ENCODE assay signal across 8 cellular contexts in the genomic region with DNA sequence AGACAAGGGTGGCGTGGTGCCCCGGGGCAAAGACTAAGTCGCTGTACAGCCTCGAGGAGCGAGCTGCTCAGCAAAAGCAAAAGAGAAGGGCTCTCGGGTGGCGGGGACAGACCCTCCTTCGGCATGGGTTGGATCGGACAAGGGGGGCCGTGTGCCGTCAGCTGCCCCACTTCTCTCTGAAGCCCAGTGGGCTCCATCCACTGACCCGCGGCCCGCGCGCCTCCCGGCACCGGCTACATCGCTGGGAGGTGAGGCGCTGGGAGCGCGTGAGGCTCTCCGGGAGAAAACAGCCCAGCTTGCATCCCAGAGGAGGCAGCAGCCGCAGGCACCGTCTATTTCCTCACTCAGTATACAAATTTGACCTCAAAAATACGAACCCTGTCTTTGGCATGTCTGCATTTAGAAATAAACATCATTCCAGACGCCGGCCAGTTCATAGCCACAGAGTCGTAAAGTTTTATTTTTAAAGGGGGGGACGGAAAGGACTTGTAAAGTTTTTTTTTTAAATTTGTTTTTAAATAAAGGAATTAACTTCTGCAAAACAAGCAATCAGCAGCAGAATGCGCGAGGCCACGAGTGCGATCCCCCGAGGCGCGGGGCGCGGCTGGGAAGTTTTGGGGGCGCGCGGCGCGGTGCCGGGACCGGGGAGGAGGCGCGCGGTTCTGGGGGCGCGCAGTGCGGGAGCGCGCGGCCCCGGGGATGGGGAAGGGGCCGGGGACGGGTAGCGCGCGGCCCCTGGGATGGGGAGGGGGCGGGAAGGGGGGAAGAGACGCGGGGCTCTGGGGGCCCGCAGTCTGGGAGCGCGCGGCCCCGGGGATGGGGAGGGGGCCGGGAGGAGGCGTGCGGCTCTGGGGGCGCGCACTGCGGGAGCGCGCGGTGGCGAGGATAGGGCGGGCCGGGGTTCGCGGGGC. TPM values are rescaled to one million over a fixed set of nuclear protein-coding genes. Genes with fewer than 3 reads are reported as not detected.
A peak's percentile ranks its signal among the peaks of the same experiment; 100 is the strongest.
DNase-seq lines count a peak whose midpoint lies in the region; ATAC-seq and TF ChIP-seq lines count a peak whose summit lies in the region.

No MANE protein-coding gene starts in this region.

- peaks cover 29% of the 10 kb centered on the region for H3K4me1 ChIP-seq in OCI-LY3 (ENCODE audit: low read length)
- peaks cover 8 to 11% (median 9%) of the 10 kb centered on the region in 3 donors for H3K4me1 ChIP-seq in skeletal muscle tissue (ENCODE audit: control insufficient read depth in 3 of 3, insufficient read depth in 3 of 3, low read length in 3 of 3)

- H3K4me1 Mint-ChIP-seq in activated CD4-positive, alpha-beta T cell treated with anti-CD3 and anti-CD28 coated beads, Interleukin-2, amount 10 ng/mL, durations not matched to agents 7 days and 5 days = peaks cover 27% of the 10 kb centered on the region

- no peak for TF ChIP-seq CTCF in OCI-LY3 (IDR thresholded peaks at IDR 0.05; ENCODE audit: low read depth, low read length)

- H3K4me3 ChIP-seq in OCI-LY3 (ENCODE audit: low read length) = peak overlapping the region; percentile 76
- H3K4me3 ChIP-seq in skeletal muscle tissue (ENCODE audit: low read length in 3 of 3) = peak overlapping the region; percentile 62 to 67 (median 66)

- ATAC-seq in HG02763 (IDR thresholded peaks at IDR 0.05; ENCODE audit: unreplicated experiment) = peak; percentile 7
- ATAC-seq in GM18519 (IDR thresholded peaks at IDR 0.05; ENCODE audit: low FRiP score, unreplicated experiment) = no peak

- H2AFZ ChIP-seq in OCI-LY3 (ENCODE audit: low read depth, low read length) = peak overlapping the region; percentile 82

- H3K36me3 ChIP-seq in OCI-LY3 (replicated peaks; ENCODE audit: low read depth, low read length) (peaks cover 28% of the 10 kb centered on the region), skeletal muscle tissue (ENCODE audit: control insufficient read depth in 3 of 3, insufficient read depth in 3 of 3, low read length in 3 of 3) (no peaks in the 10 kb centered on the region)

- H3K79me2 ChIP-seq in OCI-LY3 (ENCODE audit: low read length) = peaks cover 43% of the 10 kb centered on the region

- H3K27me3 ChIP-seq in OCI-LY3 (ENCODE audit: low read depth, low read length) (peaks cover 39% of the 10 kb centered on the region), skeletal muscle tissue (ENCODE audit: control insufficient read depth in 3 of 3, insufficient read depth in 3 of 3, low read length in 3 of 3) (peaks cover 18 to 46% (median 31%) of the 10 kb centered on the region in 3 donors)

- peaks cover 5% of the 10 kb centered on the region for H3K36me3 Mint-ChIP-seq in activated CD4-positive, alpha-beta T cell treated with anti-CD3 and anti-CD28 coated beads, Interleukin-2, amount 10 ng/mL, durations not matched to agents 7 days and 5 days (ENCODE audit: low read depth)

- H3K27ac Mint-ChIP-seq in activated CD4-positive, alpha-beta T cell treated with anti-CD3 and anti-CD28 coated beads, Interleukin-2, amount 10 ng/mL, durations not matched to agents 7 days and 5 days = peak overlapping the region; percentile 20

- peak overlapping the region; percentile 57 for H3K9ac ChIP-seq in OCI-LY3 (ENCODE audit: low read length)
- peak overlapping the region in 1 of 3 donors; percentile 50 for H3K9ac ChIP-seq in skeletal muscle tissue (ENCODE audit: low read depth in 1 of 3, low read length in 3 of 3)

- H3K27ac ChIP-seq in OCI-LY3 (ENCODE audit: low read length) (peak overlapping the region; percentile 48), caudate nucleus (ENCODE audit: low read depth, low read length) (no peak overlapping the region), skeletal muscle tissue (ENCODE audit: low read depth, low read length) (no peak overlapping the region)

- H4K20me1 ChIP-seq in OCI-LY3 (ENCODE audit: insufficient read depth, low read length) = peaks cover 35% of the 10 kb centered on the region

- CTCF ChIA-PET in activated CD4-positive, alpha-beta T cell treated with anti-CD3 and anti-CD28 coated beads, Interleukin-2, amount 10 ng/mL, durations not matched to agents 7 days and 5 days (lab: Charles Lee) = interaction anchor here (0.7 kb wide), 1 partner anchor 10 kb away, joined by 3 read pairs; no protein-coding TSS in a partner anchor

- peak overlapping the region; percentile 78 for H3K4me2 ChIP-seq in OCI-LY3 (ENCODE audit: low read length)

- peak overlapping the region; percentile 76 for H3K4me3 Mint-ChIP-seq in activated CD4-positive, alpha-beta T cell treated with anti-CD3 and anti-CD28 coated beads, Interleukin-2, amount 10 ng/mL, durations not matched to agents 7 days and 5 days

- no peak for DNase-seq in activated CD4-positive, alpha-beta T cell treated with anti-CD3 and anti-CD28 coated beads, Interleukin-2, amount 10 ng/mL, durations not matched to agents 7 days and 5 days
- no peak for DNase-seq in activated CD4-positive, alpha-beta T cell treated with anti-CD3 and anti-CD28 coated beads, Interleukin-2, amount 50 U/mL, for 4 hours
- peak in 35 of 61 donors; percentile 18 to 88 (median 52) for DNase-seq in caudate nucleus (lab: John Stamatoyannopoulos, UW)
- DNase-seq in iris pigment epithelial cell (ENCODE audit: low read depth) = peak; percentile 65

- H3K9me3 ChIP-seq in OCI-LY3 (ENCODE audit: insufficient read depth, low read length) = no peaks in the 10 kb centered on the region
- no peaks in the 10 kb centered on the region for H3K9me3 ChIP-seq in skeletal muscle tissue (ENCODE audit: control insufficient read depth in 3 of 3, low read length in 3 of 3)

- peaks cover 44% of the 10 kb centered on the region for H3K27me3 Mint-ChIP-seq in activated CD4-positive, alpha-beta T cell treated with anti-CD3 and anti-CD28 coated beads, Interleukin-2, amount 10 ng/mL, durations not matched to agents 7 days and 5 days

- H3K9me3 Mint-ChIP-seq in activated CD4-positive, alpha-beta T cell treated with anti-CD3 and anti-CD28 coated beads, Interleukin-2, amount 10 ng/mL, durations not matched to agents 7 days and 5 days = no peaks in the 10 kb centered on the region

- POLR2A ChIA-PET in activated CD4-positive, alpha-beta T cell treated with anti-CD3 and anti-CD28 coated beads, Interleukin-2, amount 10 ng/mL, durations not matched to agents 7 days and 5 days (lab: Charles Lee) = no interaction called here

RNA-seq across cellular contexts. Expression of a gene that starts 0.6 kb away (rescaled TPM):
- 1 to 10 TPM; 5.0 to 5.8 TPM for total RNA-seq in activated CD4-positive, alpha-beta T cell treated with anti-CD3 and anti-CD28 coated beads, Interleukin-2, amount 10 ng/mL, durations not matched to agents 7 days and 5 days
- total RNA-seq in skeletal muscle tissue = 8.9 TPM

Comparison
In these comparisons a context has a peak if more than half of its experiments do, and no peak if none do; other contexts are left out.
1. DNase-seq: peak in caudate nucleus (35 of 61) and iris pigment epithelial cell (single experiment); none in activated CD4-positive, alpha-beta T cell treated with anti-CD3 and anti-CD28 coated beads, Interleukin-2, amount 10 ng/mL, durations not matched to agents 7 days and 5 days (single experiment) and activated CD4-positive, alpha-beta T cell treated with anti-CD3 and anti-CD28 coated beads, Interleukin-2, amount 50 U/mL, for 4 hours (0 of 2).